In the genomic region with DNA sequence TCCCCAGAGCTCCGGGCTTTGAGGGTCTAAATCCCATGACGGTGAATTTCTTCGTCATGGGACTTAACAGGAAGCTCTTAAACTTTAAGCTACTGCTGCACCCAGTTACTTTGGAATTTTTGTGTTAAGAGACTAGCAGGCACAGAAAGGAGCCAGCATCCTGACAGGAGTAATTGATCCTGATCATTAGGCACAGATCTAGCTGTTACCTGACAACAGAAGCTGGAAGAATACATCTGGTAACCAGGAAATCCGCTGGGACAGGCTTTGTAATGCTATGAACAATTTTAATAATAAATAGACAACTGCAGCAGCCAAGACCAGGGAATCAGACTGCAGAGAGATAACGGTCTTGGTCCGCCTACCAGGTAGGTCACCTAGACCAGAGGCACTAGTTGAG, we compare ENCODE assay signal across 9 cellular contexts.
"Had no signal": no experiment of that assay in that cellular context is flagged by ENCODE, and none has a peak within 500 bp of the region (broad histone marks: within the 10 kb centered on the region; RNA-seq: fewer than 3 reads in every experiment).

No MANE protein-coding gene starts in this region.

- H3K36me3 ChIP-seq: HAP-1 had no signal

- H3K4me3 ChIP-seq: GM23248, GM23338, HAP-1 had no signal

- ATAC-seq: GM23338, HCT116 had no signal

- H3K9me3 ChIP-seq: HAP-1 had no signal

- H3K4me2 ChIP-seq: GM23338 had no signal

- H3K9ac ChIP-seq: GM23248 had no signal

- DNase-seq: GOT3, H7, H9, HCEC 1CT, HFFc6 had no signal

- H3K27ac ChIP-seq: GM23248 had no signal

- H2AFZ ChIP-seq: GM23248, GM23338 had no signal
